In genomic region chr11:116459233-116459632, GRCh38 we compare ENCODE assay signal across 25 cellular contexts.
DNase-seq lines count a peak whose midpoint lies in the region; ATAC-seq, FAIRE-seq and TF ChIP-seq lines count a peak whose summit lies in the region.
"Had no signal": no experiment of that assay in that cellular context is flagged by ENCODE, and none has a peak within 500 bp of the region (broad histone marks: within the 10 kb centered on the region; RNA-seq: fewer than 3 reads in every experiment).

No MANE protein-coding gene starts in this region.

- intact Hi-C loops in Right ventricle myocardium inferior (cut with DNase I), result no loop called here

- H2AFZ ChIP-seq in mesenchymal stem cell (ENCODE audit: low read depth, low read length), result no peak overlapping the region
- H2AFZ ChIP-seq: parathyroid adenoma had no signal

- no peak overlapping the region for H2BK120ac ChIP-seq in mesenchymal stem cell (ENCODE audit: low read depth, low read length)

- H2BK5ac ChIP-seq in mesenchymal stem cell (ENCODE audit: low read depth, low read length, poor library complexity, severe bottlenecking), result no peak overlapping the region

- H4K91ac ChIP-seq in mesenchymal stem cell (ENCODE audit: low read length), result no peak overlapping the region

- H3K27me3 ChIP-seq in right atrium auricular region (no peaks in the 10 kb centered on the region), bronchial epithelial cell (ENCODE audit: control insufficient read depth, insufficient read depth, low read length) (no peaks in the 10 kb centered on the region), muscle layer of colon (ENCODE audit: control insufficient read depth in 1 of 2, insufficient read depth in 2 of 2, low read length in 2 of 2) (no peaks in the 10 kb centered on the region), mesenchymal stem cell (ENCODE audit: control insufficient read depth in 1 of 2, insufficient read depth in 1 of 2, low read length in 2 of 2) (peaks cover 5% of the 10 kb centered on the region in 2 experiments)
- H3K27me3 ChIP-seq: upper lobe of right lung had no signal

- H3K23ac ChIP-seq in mesenchymal stem cell (ENCODE audit: low read length in 2 of 2), result peak overlapping the region in 1 of 2 experiments; percentile 37

- no peak overlapping the region for H2AK5ac ChIP-seq in mesenchymal stem cell (ENCODE audit: low read length, severe bottlenecking)

- no peak overlapping the region for H3K4me3 Mint-ChIP-seq in type B pancreatic cell
- H3K4me3 Mint-ChIP-seq: activated CD4-positive, alpha-beta T cell treated with anti-CD3 and anti-CD28 coated beads for 36 hours; activated naive CD8-positive, alpha-beta T cell treated with anti-CD3 and anti-CD28 coated beads, Interleukin-2, amount 50 U/mL, for 24 hours; B cell; natural killer cell had no signal

- no peak overlapping the region for H4K8ac ChIP-seq in mesenchymal stem cell (ENCODE audit: low read length)

- H3K79me1 ChIP-seq in mesenchymal stem cell (replicated peaks; ENCODE audit: low read length, poor library complexity, severe bottlenecking), result no peaks in the 10 kb centered on the region

- H3K9me3 ChIP-seq in right atrium auricular region (no peaks in the 10 kb centered on the region), muscle layer of colon (ENCODE audit: low read length) (no peaks in the 10 kb centered on the region), mesenchymal stem cell (ENCODE audit: control insufficient read depth, low read length) (no peaks in the 10 kb centered on the region)
- H3K9me3 ChIP-seq: upper lobe of right lung had no signal

- peaks cover 32% of the 10 kb centered on the region for H3K27me3 Mint-ChIP-seq in type B pancreatic cell

- no peak for DNase-seq in Right ventricle myocardium inferior (ENCODE audit: missing footprints)
- no peak for DNase-seq in right atrium auricular region (ENCODE audit: low spot score)
- DNase-seq in bronchial epithelial cell (ENCODE audit: low read depth), result no peak
- no peak for DNase-seq in type B pancreatic cell (ENCODE audit: extremely low spot score, unreplicated experiment)
- DNase-seq in T1000 (lab: John Stamatoyannopoulos, UW), result no peak
- DNase-seq in mesenchymal stem cell, result no peak
- DNase-seq: activated CD4-positive, alpha-beta T cell treated with anti-CD3 and anti-CD28 coated beads for 36 hours; activated gamma-delta T cell treated with Interleukin-2 at 50 U/mL for 16 hours; activated naive CD8-positive, alpha-beta T cell treated with anti-CD3 and anti-CD28 coated beads, Interleukin-2, amount 50 U/mL, for 24 hours; activated T-cell treated with anti-CD3 and anti-CD28 coated beads, Interleukin-2, amount 50 U/mL, for 1 hour; DMS79; kidney glomerular epithelial cell; natural killer cell; NCI-H1694; NCI-H748 treated with DMSO at 0.1 percent for 48 hours; stimulated activated CD4-positive, alpha-beta T cell treated with anti-CD3 and anti-CD28 coated beads, Interleukin-2, amount 100 ng/mL, for 24 hours; SW 1271; upper lobe of right lung had no signal

- H3K4me2 ChIP-seq in mesenchymal stem cell (ENCODE audit: low read length, poor library complexity, severe bottlenecking), result no peak overlapping the region

- ATAC-seq in Right ventricle myocardium inferior, result peak; percentile 34
- ATAC-seq in activated CD4-positive, CD25-positive, alpha-beta regulatory T cell treated with anti-CD3 and anti-CD28 coated beads, Interleukin-2, amount 50 U/mL, for 24 hours, result no peak
- ATAC-seq: activated CD4-positive, alpha-beta T cell treated with anti-CD3 and anti-CD28 coated beads for 36 hours; activated naive CD8-positive, alpha-beta T cell treated with anti-CD3 and anti-CD28 coated beads, Interleukin-2, amount 50 U/mL, for 24 hours; natural killer cell; upper lobe of right lung had no signal

- no peak overlapping the region for H2BK15ac ChIP-seq in mesenchymal stem cell (ENCODE audit: low read depth, poor library complexity, severe bottlenecking)

- peak; percentile 66 for FAIRE-seq in bronchial epithelial cell (lab: Jason Lieb, UNC)

- H3K14ac ChIP-seq in mesenchymal stem cell (ENCODE audit: low read length in 2 of 2), result no peak overlapping the region

- H3K4me1 ChIP-seq in right atrium auricular region (no peaks in the 10 kb centered on the region), muscle layer of colon (ENCODE audit: insufficient read depth, low read length) (peaks cover 68% of the 10 kb centered on the region), mesenchymal stem cell (ENCODE audit: control insufficient read depth, insufficient read depth, low read depth, low read length) (no peaks in the 10 kb centered on the region)
- H3K4me1 ChIP-seq: parathyroid adenoma, upper lobe of right lung had no signal

- H3K4ac ChIP-seq in mesenchymal stem cell (ENCODE audit: low read depth in 1 of 2, low read length in 2 of 2), result no peak overlapping the region

- H3K9ac ChIP-seq in muscle layer of colon (ENCODE audit: low read length) (no peak overlapping the region), mesenchymal stem cell (ENCODE audit: low read length) (no peak overlapping the region)
- H3K9ac ChIP-seq: parathyroid adenoma had no signal

- no peaks in the 10 kb centered on the region for H3K9me3 Mint-ChIP-seq in type B pancreatic cell
- H3K9me3 Mint-ChIP-seq: activated naive CD8-positive, alpha-beta T cell treated with anti-CD3 and anti-CD28 coated beads, Interleukin-2, amount 50 U/mL, for 24 hours; natural killer cell had no signal

- TF ChIP-seq CTCF in right atrium auricular region (IDR thresholded peaks at IDR 0.05) (no peak), bronchial epithelial cell (IDR thresholded peaks at IDR 0.05; ENCODE audit: insufficient read depth, low read length, severe bottlenecking) (no peak), type B pancreatic cell (conservative IDR thresholded peaks at IDR 0.05) (no peak)

- no peaks in the 10 kb centered on the region for H3K36me3 Mint-ChIP-seq in type B pancreatic cell
- H3K36me3 Mint-ChIP-seq: natural killer cell had no signal

- WGBS in mesenchymal stem cell, result 47% methylated on average over 11 of the region's 11 CpGs

- no peak overlapping the region for H3K4me3 ChIP-seq in right atrium auricular region
- H3K4me3 ChIP-seq in bronchial epithelial cell (ENCODE audit: low read depth, low read length), result no peak overlapping the region
- H3K4me3 ChIP-seq in muscle layer of colon (ENCODE audit: low read depth in 1 of 2, low read length in 2 of 2), result no peak overlapping the region
- H3K4me3 ChIP-seq in mesenchymal stem cell (ENCODE audit: insufficient read depth in 1 of 2, low read depth in 1 of 2, low read length in 2 of 2), result no peak overlapping the region
- H3K4me3 ChIP-seq: skin epidermis, upper lobe of right lung had no signal

- no peaks in the 10 kb centered on the region for H3K36me3 ChIP-seq in right atrium auricular region
- H3K36me3 ChIP-seq in bronchial epithelial cell (ENCODE audit: control insufficient read depth, insufficient read depth, low read length), result no peaks in the 10 kb centered on the region
- H3K36me3 ChIP-seq in muscle layer of colon (ENCODE audit: insufficient read depth, low read length), result no peaks in the 10 kb centered on the region
- no peaks in the 10 kb centered on the region for H3K36me3 ChIP-seq in mesenchymal stem cell (ENCODE audit: control insufficient read depth in 1 of 2, insufficient read depth in 2 of 2, low read depth in 1 of 2, low read length in 2 of 2)
- H3K36me3 ChIP-seq: upper lobe of right lung had no signal

- no peak overlapping the region for H2BK12ac ChIP-seq in mesenchymal stem cell (ENCODE audit: low read length in 2 of 2)

- H3K18ac ChIP-seq in mesenchymal stem cell (ENCODE audit: low read depth in 1 of 2, low read length in 2 of 2), result no peak overlapping the region

- H3K27ac ChIP-seq in right atrium auricular region (no peak overlapping the region), muscle layer of colon (ENCODE audit: low read depth, low read length) (peak overlapping the region; percentile 66), mesenchymal stem cell (ENCODE audit: low read length, poor library complexity, severe bottlenecking) (no peak overlapping the region)
- H3K27ac ChIP-seq: epithelial cell of prostate, HL-60, parathyroid adenoma, skin epidermis, upper lobe of right lung had no signal

- H3K4me1 Mint-ChIP-seq in type B pancreatic cell (ENCODE audit: unreplicated experiment), result peaks cover 29% of the 10 kb centered on the region
- H3K4me1 Mint-ChIP-seq: activated CD4-positive, alpha-beta T cell treated with anti-CD3 and anti-CD28 coated beads for 36 hours; activated naive CD8-positive, alpha-beta T cell treated with anti-CD3 and anti-CD28 coated beads, Interleukin-2, amount 50 U/mL, for 24 hours; B cell; natural killer cell had no signal

- H3K27ac Mint-ChIP-seq in type B pancreatic cell, result peak overlapping the region; percentile 22
- H3K27ac Mint-ChIP-seq: activated CD4-positive, alpha-beta T cell treated with anti-CD3 and anti-CD28 coated beads for 36 hours; activated naive CD8-positive, alpha-beta T cell treated with anti-CD3 and anti-CD28 coated beads, Interleukin-2, amount 50 U/mL, for 24 hours; B cell; natural killer cell had no signal
